11 cellular contexts compared by ENCODE assay signal in the genomic region with DNA sequence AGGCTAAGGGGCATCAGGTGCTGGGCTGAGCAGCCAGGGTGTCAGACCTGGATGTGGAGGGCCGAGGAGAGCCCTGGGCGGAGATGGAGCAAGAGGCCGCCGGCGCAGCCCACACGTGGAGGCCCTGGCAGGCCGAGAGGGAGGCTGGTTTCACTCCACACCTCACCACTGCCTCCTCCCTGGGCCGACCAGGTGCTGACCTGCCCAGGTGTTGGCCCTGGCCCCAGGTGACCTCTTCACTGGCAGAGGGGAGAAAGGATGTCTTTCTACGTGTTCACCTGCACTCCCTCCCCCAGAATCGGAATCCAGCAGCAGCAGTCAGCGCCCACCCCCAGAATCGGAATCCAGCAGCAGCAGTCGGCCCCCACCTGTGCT. TPM values are rescaled to one million over a fixed set of nuclear protein-coding genes. Genes with fewer than 3 reads are reported as not detected.
DNase-seq lines count a peak whose midpoint lies in the region; ATAC-seq and TF ChIP-seq lines count a peak whose summit lies in the region.
"Had no signal": no experiment of that assay in that cellular context is flagged by ENCODE, and none has a peak within 500 bp of the region (broad histone marks: within the 10 kb centered on the region; RNA-seq: fewer than 3 reads in every experiment).

No MANE protein-coding gene starts in this region.

- H3K4me3 ChIP-seq in MM.1S (ENCODE audit: low read length) (peak overlapping the region; percentile 61; the same call in 1 of the 2 replicates), mammary epithelial cell (replicated peaks in 1 of 3; ENCODE audit: insufficient read depth in 1 of 3, low read depth in 2 of 3, low read length in 3 of 3) (peak overlapping the region; percentile 67 to 73 (median 68))
- peak overlapping the region; percentile 73 for H3K4me3 ChIP-seq in naive thymus-derived CD4-positive, alpha-beta T cell (ENCODE audit: low read length)

- dilution Hi-C loops in mammary epithelial cell (cut with HindIII; ENCODE audit: low sequenced_read_pairs): no loop called here

- H3K27me3 ChIP-seq in MM.1S (replicated peaks; ENCODE audit: insufficient read depth, low read length): peaks cover 40% of the 10 kb centered on the region
- no peaks in the 10 kb centered on the region for H3K27me3 ChIP-seq in mammary epithelial cell (ENCODE audit: insufficient read depth, low read length)
- H3K27me3 ChIP-seq in naive thymus-derived CD4-positive, alpha-beta T cell (ENCODE audit: control insufficient read depth in 2 of 2, insufficient read depth in 2 of 2, low read length in 2 of 2): no peaks in the 10 kb centered on the region

- H3K9ac ChIP-seq in MM.1S (ENCODE audit: low read length) (peak overlapping the region; percentile 48; the same call in 1 of the 2 replicates), mammary epithelial cell (ENCODE audit: insufficient read depth, low read length) (no peak overlapping the region)

- H3K36me3 ChIP-seq in MM.1S (replicated peaks; ENCODE audit: insufficient read depth, low read length) (no peaks in the 10 kb centered on the region), mammary epithelial cell (ENCODE audit: insufficient read depth, low read length) (no peaks in the 10 kb centered on the region)
- H3K36me3 ChIP-seq in naive thymus-derived CD4-positive, alpha-beta T cell (ENCODE audit: control insufficient read depth in 2 of 3, insufficient read depth in 3 of 3, low read length in 3 of 3): no peaks in the 10 kb centered on the region

- H3K9me3 ChIP-seq in MM.1S (replicated peaks; ENCODE audit: insufficient read depth, low read length): no peaks in the 10 kb centered on the region
- no peaks in the 10 kb centered on the region for H3K9me3 ChIP-seq in mammary epithelial cell (replicated peaks; ENCODE audit: insufficient read depth, low read length)
- H3K9me3 ChIP-seq in naive thymus-derived CD4-positive, alpha-beta T cell (ENCODE audit: control insufficient read depth in 2 of 3, low read length in 3 of 3): no peaks in the 10 kb centered on the region

- H2AFZ ChIP-seq in MM.1S (ENCODE audit: low read length) (peak overlapping the region; percentile 79), mammary epithelial cell (ENCODE audit: low read depth, low read length) (peak overlapping the region; percentile 90)

- H3K27ac ChIP-seq in MM.1S (ENCODE audit: low read length): no peak overlapping the region
- H3K27ac ChIP-seq in mammary epithelial cell (ENCODE audit: insufficient read depth, low read depth, low read length): no peak overlapping the region
- peak overlapping the region; percentile 86 for H3K27ac ChIP-seq in naive thymus-derived CD4-positive, alpha-beta T cell (ENCODE audit: low read depth, low read length)

- no peaks in the 10 kb centered on the region for H4K20me1 ChIP-seq in MM.1S (ENCODE audit: insufficient read depth, low read length)
- H4K20me1 ChIP-seq in mammary epithelial cell (ENCODE audit: insufficient read depth, low read length): no peaks in the 10 kb centered on the region

- no peaks in the 10 kb centered on the region for H3K9me3 Mint-ChIP-seq in Calu3 (ENCODE audit: low read depth, unreplicated experiment)
- H3K9me3 Mint-ChIP-seq in naive thymus-derived CD4-positive, alpha-beta T cell: no peaks in the 10 kb centered on the region

- peaks cover 14% of the 10 kb centered on the region for H3K4me1 Mint-ChIP-seq in Calu3 (ENCODE audit: low read depth, unreplicated experiment)
- peaks cover 12 to 41% (median 28%) of the 10 kb centered on the region in 7 donors for H3K4me1 Mint-ChIP-seq in naive thymus-derived CD4-positive, alpha-beta T cell

- DNase-seq in Calu3 (no peak), MM.1S (no peak), mammary epithelial cell (peak; percentile 18), T1000 (lab: John Stamatoyannopoulos, UW) (no peak), DMS153 (lab: John Stamatoyannopoulos, UW) (no peak)
- DNase-seq in naive thymus-derived CD4-positive, alpha-beta T cell: no peak
- DNase-seq: amniotic stem cell, NCI-H748 treated with DMSO at 0.1 percent for 48 hours had no signal

- intact Hi-C loops in Calu3 (cut with micrococcal nuclease; ENCODE audit: unreplicated experiment): no loop called here
- intact Hi-C loops in mammary epithelial cell (cut with micrococcal nuclease): no loop called here
- intact Hi-C loops in naive thymus-derived CD4-positive, alpha-beta T cell (cut with micrococcal nuclease): no loop called here

- H3K27me3 Mint-ChIP-seq in Calu3 (ENCODE audit: unreplicated experiment): no peaks in the 10 kb centered on the region
- H3K27me3 Mint-ChIP-seq in naive thymus-derived CD4-positive, alpha-beta T cell: peaks cover 0 to 5% (median 0%) of the 10 kb centered on the region in 5 donors

- H3K36me3 Mint-ChIP-seq in Calu3 (ENCODE audit: insufficient read depth, unreplicated experiment): peaks cover 20% of the 10 kb centered on the region
- H3K36me3 Mint-ChIP-seq in naive thymus-derived CD4-positive, alpha-beta T cell: peaks cover 0 to 2% (median 0%) of the 10 kb centered on the region in 5 donors

- no peaks in the 10 kb centered on the region for H3K79me2 ChIP-seq in MM.1S (ENCODE audit: low read length)
- H3K79me2 ChIP-seq in mammary epithelial cell (ENCODE audit: insufficient read depth, low read length): peaks cover 18% of the 10 kb centered on the region

- H3F3A ChIP-seq in MM.1S (ENCODE audit: insufficient read depth, low read length): peaks cover 3% of the 10 kb centered on the region; the same call in 1 of the 2 replicates

- BruUV-seq in Calu3 (replicated peaks; lab: Mats Ljungman, UMichigan): no TSS peak
- BruUV-seq in mammary epithelial cell (replicated peaks; lab: Mats Ljungman, UMichigan): no TSS peak

- CTCF ChIA-PET in Calu3 (lab: Charles Lee): interaction anchor here (1.5 to 1.6 kb wide), 2 partner anchors 11 to 24 kb away, joined by 3 to 4 read pairs; no protein-coding TSS in a partner anchor
- CTCF ChIA-PET in mammary epithelial cell (lab: Charles Lee; ENCODE audit: low non-redundant PET): no interaction called here
- CTCF ChIA-PET in naive thymus-derived CD4-positive, alpha-beta T cell (lab: Charles Lee): interaction anchor here (1.2 kb wide), 1 partner anchor 31 kb away, joined by 9 read pairs; no protein-coding TSS in a partner anchor

- H3K27ac Mint-ChIP-seq in Calu3 (ENCODE audit: unreplicated experiment): peak overlapping the region; percentile 42
- peak overlapping the region in 3 of 9 donors; percentile 38 to 55 (median 38) for H3K27ac Mint-ChIP-seq in naive thymus-derived CD4-positive, alpha-beta T cell

- POLR2A ChIA-PET in naive thymus-derived CD4-positive, alpha-beta T cell (lab: Charles Lee): interaction anchor here (1.5 to 2.0 kb wide), 3 partner anchors 17 to 26 kb away, joined by 4 to 10 read pairs (median 4); a partner anchor contains a TSS

- H3K4me1 ChIP-seq in MM.1S (ENCODE audit: low read length) (0 out of 2 replicates have a peak, but pooled peaks cover 3% of the 10 kb centered on the region), mammary epithelial cell (ENCODE audit: insufficient read depth, low read length) (peaks cover 24% of the 10 kb centered on the region)
- H3K4me1 ChIP-seq in naive thymus-derived CD4-positive, alpha-beta T cell (ENCODE audit: control insufficient read depth in 2 of 2, insufficient read depth in 2 of 2, low read length in 2 of 2): peaks cover 7 to 25% of the 10 kb centered on the region in 2 donors

- peak overlapping the region; percentile 89 for H3K4me2 ChIP-seq in MM.1S (ENCODE audit: low read depth, low read length)
- H3K4me2 ChIP-seq in mammary epithelial cell (ENCODE audit: insufficient read depth, low read depth, low read length): peak overlapping the region; percentile 95

- peak overlapping the region; percentile 62 for H3K4me3 Mint-ChIP-seq in Calu3 (ENCODE audit: low read depth, unreplicated experiment)
- peak overlapping the region; percentile 52 to 87 (median 74) for H3K4me3 Mint-ChIP-seq in naive thymus-derived CD4-positive, alpha-beta T cell

- 64% methylated on average over 8 of the region's 13 CpGs for WGBS in mammary epithelial cell (ENCODE audit: low coverage, missing lambda C conversion rate)

- no peak for ATAC-seq in naive thymus-derived CD4-positive, alpha-beta T cell
- ATAC-seq in GM19397 (IDR thresholded peaks at IDR 0.05; ENCODE audit: unreplicated experiment) (no peak), HG02840 (IDR thresholded peaks at IDR 0.05; ENCODE audit: low FRiP score, unreplicated experiment) (no peak)
- ATAC-seq: sciatic nerve had no signal

- TF ChIP-seq CTCF in Calu3 (IDR thresholded peaks at IDR 0.05; ENCODE audit: unreplicated experiment) (no peak), MM.1S (IDR thresholded peaks at IDR 0.05; ENCODE audit: low read length) (no peak), mammary epithelial cell (conservative IDR thresholded peaks at IDR 0.05 in 1 of 2, IDR thresholded peaks at IDR 0.05 in 1 of 2; ENCODE audit: extremely low read depth in 1 of 2, insufficient read depth in 1 of 2, low read depth in 1 of 2, low read length in 2 of 2) (no peak)

- in situ Hi-C loops in mammary epithelial cell (cut with MboI; ENCODE audit: low sequenced_read_pairs in 2 of 2): no loop called here

- no peaks in the 10 kb centered on the region for H3K9me2 ChIP-seq in MM.1S (replicated peaks; ENCODE audit: insufficient read depth, low read length)

RNA-seq across cellular contexts. Expression of a gene that starts 0.8 kb away (rescaled TPM):
- total RNA-seq in Calu3 (2022) (27.2 and 32.2 TPM in 2 replicates), mammary epithelial cell (10 to 100 TPM; 11.3 to 31.2 TPM)
- 16.6 TPM for polyA plus RNA-seq in mammary epithelial cell
- 12.6 TPM for polyA minus RNA-seq in mammary epithelial cell
- total RNA-seq in naive thymus-derived CD4-positive, alpha-beta T cell: 100 to 1,000 TPM in 1 of 5 experiments, 10 to 100 TPM in 4; 85.2 to 107 (median 94.0) TPM
- polyA plus RNA-seq in naive thymus-derived CD4-positive, alpha-beta T cell: 1 to 10 TPM; 9.0 to 9.7 TPM

RNA-seq across cellular contexts. Expression of a gene that starts 9.0 kb away (rescaled TPM):
- total RNA-seq in Calu3 (2022) (25.1 and 30.4 TPM in 2 replicates), mammary epithelial cell (10 to 100 TPM; 30.8 to 34.5 TPM)
- 32.6 TPM for polyA plus RNA-seq in mammary epithelial cell
- 41.4 TPM for polyA minus RNA-seq in mammary epithelial cell
- 10 to 100 TPM; 19.3 to 27.7 (median 23.4) TPM for total RNA-seq in naive thymus-derived CD4-positive, alpha-beta T cell
- 1 to 10 TPM; 9.0 to 9.9 TPM for polyA plus RNA-seq in naive thymus-derived CD4-positive, alpha-beta T cell

RNA-seq across cellular contexts. Expression of a gene that starts 26.2 kb away (rescaled TPM):
- 76.3 and 83.6 TPM in 2 replicates for total RNA-seq in Calu3 (2022)
- 1 to 10 TPM; 1.8 to 5.4 TPM for total RNA-seq in mammary epithelial cell
- polyA plus RNA-seq in mammary epithelial cell: 1.6 TPM
- not detected for polyA minus RNA-seq in mammary epithelial cell
- 100 to 1,000 TPM; 210 to 497 (median 392) TPM for total RNA-seq in naive thymus-derived CD4-positive, alpha-beta T cell
- 100 to 1,000 TPM; 223 to 305 TPM for polyA plus RNA-seq in naive thymus-derived CD4-positive, alpha-beta T cell

RNA-seq across cellular contexts. Expression of a gene that starts 47.0 kb away (rescaled TPM):
- total RNA-seq in Calu3 (2022) (128 and 154 TPM in 2 replicates), mammary epithelial cell (100 to 1,000 TPM; 248 to 274 TPM)
- polyA plus RNA-seq in mammary epithelial cell: 149 TPM
- polyA minus RNA-seq in mammary epithelial cell: 62.8 TPM
- total RNA-seq in naive thymus-derived CD4-positive, alpha-beta T cell: not detected
- polyA plus RNA-seq in naive thymus-derived CD4-positive, alpha-beta T cell: not detected

Comparison
In these comparisons a context has a peak if more than half of its experiments do, and no peak if none do; other contexts are left out.
1. RNA of a gene that starts 26.2 kb away (total RNA-seq): 210 to 497 TPM in naive thymus-derived CD4-positive, alpha-beta T cell and 76.3 to 83.6 TPM in Calu3; 1.8 to 5.4 TPM in mammary epithelial cell; every median in the first group is over 10 times any median in the second.
2. Peak in every context shown above with its lines, with median percentiles within 50 percentile points of each other: H3K4me3 ChIP-seq.